ENCODE assay signal across 1 cellular context in genomic region chr14:99571303-99571986, GRCh38.
TF ChIP-seq lines count a peak whose summit lies in the region.

No MANE protein-coding gene starts in this region.

TF ChIP-seq in HEK293, 187 proteins besides CTCF, POLR2A, EP300 and RAD21 (continued from another document and continues in another):
- TF ChIP-seq ZSCAN5A (tag by site-specific recombination; IDR thresholded peaks at IDR 0.05) = no peak
- no peak for TF ChIP-seq REST (tag by site-specific recombination; IDR thresholded peaks at IDR 0.05)
- TF ChIP-seq ZNF280D (tag by site-specific recombination; IDR thresholded peaks at IDR 0.05) = no peak
- TF ChIP-seq ZNF10 (tag by site-specific recombination; IDR thresholded peaks at IDR 0.05) = no peak; the same call in 1 of the 2 replicates
- no peak for TF ChIP-seq ZNF221 (tag by site-specific recombination; IDR thresholded peaks at IDR 0.05; ENCODE audit: borderline replicate concordance)
- TF ChIP-seq ZNF433 (tag by site-specific recombination; IDR thresholded peaks at IDR 0.05; ENCODE audit: low read depth) = no peak
- no peak for TF ChIP-seq ZNF354C (tag by site-specific recombination; IDR thresholded peaks at IDR 0.05; ENCODE audit: borderline replicate concordance, low read depth)
- no peak for TF ChIP-seq ZNF16 (tag by site-specific recombination; IDR thresholded peaks at IDR 0.05; ENCODE audit: low read depth)
- TF ChIP-seq ZNF362 (tag by site-specific recombination; IDR thresholded peaks at IDR 0.05) = no peak
- no peak for TF ChIP-seq ZNF510 (tag by site-specific recombination; IDR thresholded peaks at IDR 0.05; ENCODE audit: insufficient replicate concordance)
- no peak for TF ChIP-seq ZNF837 (tag by site-specific recombination; IDR thresholded peaks at IDR 0.05)
- peak; percentile 80; the same call in 1 of the 2 replicates for TF ChIP-seq ZNF561 (tag by site-specific recombination; IDR thresholded peaks at IDR 0.05; ENCODE audit: borderline replicate concordance)
- TF ChIP-seq ZNF830 (tag by site-specific recombination; IDR thresholded peaks at IDR 0.05; ENCODE audit: low read depth) = no peak
- TF ChIP-seq ZSCAN18 (tag by site-specific recombination; IDR thresholded peaks at IDR 0.05) = no peak; the same call in 1 of the 2 replicates
- TF ChIP-seq ZBTB17 (tag by site-specific recombination; IDR thresholded peaks at IDR 0.05) = peak; percentile 50
- no peak for TF ChIP-seq ZNF473 (tag by site-specific recombination; IDR thresholded peaks at IDR 0.05)
- peak; percentile 32; the same call in 1 of the 2 replicates for TF ChIP-seq ZNF394 (tag by site-specific recombination; IDR thresholded peaks at IDR 0.05; ENCODE audit: borderline replicate concordance)
- peak; percentile 96 for TF ChIP-seq FEZF1 (tag by site-specific recombination; IDR thresholded peaks at IDR 0.05)
- no peak for TF ChIP-seq ZNF544 (tag by site-specific recombination; IDR thresholded peaks at IDR 0.05)
- TF ChIP-seq ZNF174 (tag by site-specific recombination; IDR thresholded peaks at IDR 0.05) = no peak
- TF ChIP-seq YY1 (tag by site-specific recombination; IDR thresholded peaks at IDR 0.05) = no peak
- TF ChIP-seq IKZF3 (tag by site-specific recombination; IDR thresholded peaks at IDR 0.05) = peak; percentile 81
- TF ChIP-seq PATZ1 (tag by site-specific recombination; IDR thresholded peaks at IDR 0.05) = peak; percentile 55
- no peak for TF ChIP-seq ZNF214 (tag by site-specific recombination; IDR thresholded peaks at IDR 0.05; ENCODE audit: borderline replicate concordance)
- no peak for TF ChIP-seq ZNF76 (tag by site-specific recombination; IDR thresholded peaks at IDR 0.05; ENCODE audit: borderline replicate concordance, low read depth)
- TF ChIP-seq ZNF23 (tag by site-specific recombination; IDR thresholded peaks at IDR 0.05; ENCODE audit: borderline replicate concordance) = no peak
- TF ChIP-seq ZNF660 (tag by site-specific recombination; IDR thresholded peaks at IDR 0.05) = no peak
- no peak for TF ChIP-seq ZNF792 (tag by site-specific recombination; IDR thresholded peaks at IDR 0.05)
- peak; percentile 76 for TF ChIP-seq PRDM10 (tag by site-specific recombination; IDR thresholded peaks at IDR 0.05)
- TF ChIP-seq ZNF843 (tag by site-specific recombination; IDR thresholded peaks at IDR 0.05) = peak; percentile 94
- TF ChIP-seq SP2 (tag by site-specific recombination; IDR thresholded peaks at IDR 0.05) = no peak
- TF ChIP-seq ZNF791 (tag by site-specific recombination; IDR thresholded peaks at IDR 0.05) = no peak
- 0 out of 2 replicates have a peak, but pooled peaks have one; percentile 36 for TF ChIP-seq ZNF24 (tag by site-specific recombination; IDR thresholded peaks at IDR 0.05)
- TF ChIP-seq ZNF140 (tag by site-specific recombination; IDR thresholded peaks at IDR 0.05) = no peak
- TF ChIP-seq ZNF776 (tag by site-specific recombination; IDR thresholded peaks at IDR 0.05; ENCODE audit: borderline replicate concordance) = no peak
- TF ChIP-seq KLF9 (tag by site-specific recombination; IDR thresholded peaks at IDR 0.05; ENCODE audit: low read depth) = no peak
- peak; percentile 45; the same call in 1 of the 2 replicates for TF ChIP-seq MZF1 (tag by site-specific recombination; IDR thresholded peaks at IDR 0.05; ENCODE audit: borderline replicate concordance)
- TF ChIP-seq ZFP41 (tag by site-specific recombination; IDR thresholded peaks at IDR 0.05; ENCODE audit: borderline replicate concordance) = no peak
- TF ChIP-seq PRDM4 (tag by site-specific recombination; IDR thresholded peaks at IDR 0.05) = peak; percentile 73; the same call in 1 of the 2 replicates
- peak; percentile 91 for TF ChIP-seq ZNF335 (tag by site-specific recombination; conservative IDR thresholded peaks at IDR 0.05)
- no peak for TF ChIP-seq ZBTB26 (tag by site-specific recombination; optimal IDR thresholded peaks at IDR 0.05)
